Comparison of ENCODE assay signal across 9 cellular contexts in the genomic region with DNA sequence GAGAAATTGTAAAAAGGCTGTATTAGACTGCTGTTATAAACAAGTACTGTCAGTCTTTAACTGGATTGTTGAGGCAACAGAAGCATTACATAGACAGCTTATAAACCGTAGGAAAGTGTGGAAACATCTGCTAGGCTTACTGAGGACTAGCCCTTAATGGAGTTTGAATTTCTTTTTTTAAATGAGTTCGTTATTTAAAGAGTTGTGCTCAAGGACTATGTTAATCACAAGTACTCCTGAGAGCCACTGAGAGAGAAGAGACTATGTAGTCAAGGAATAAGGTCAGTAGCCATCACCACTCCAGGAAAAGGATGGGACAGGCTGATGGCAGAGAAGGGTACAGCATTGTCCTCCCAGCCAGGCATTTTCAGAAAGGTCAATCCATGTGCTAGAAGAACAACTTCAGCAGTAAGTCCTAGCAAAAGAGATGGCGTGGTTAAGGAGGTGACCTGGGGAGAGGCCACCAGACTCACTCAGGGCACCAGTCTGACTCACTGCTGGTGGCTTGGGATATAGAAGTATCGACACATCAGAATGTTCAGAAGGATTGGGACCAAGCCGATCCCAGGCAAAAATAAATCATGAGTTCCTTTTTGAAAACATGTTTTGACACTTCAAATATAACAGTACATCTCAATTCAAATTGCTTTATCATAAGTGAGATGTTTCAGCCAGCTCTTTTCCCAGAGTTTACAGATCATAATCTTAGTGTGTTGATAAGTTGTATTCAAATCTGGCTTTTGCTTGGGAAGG. TPM values are rescaled to one million over a fixed set of nuclear protein-coding genes. Genes with fewer than 3 reads are reported as not detected.
DNase-seq lines count a peak whose midpoint lies in the region; ATAC-seq and TF ChIP-seq lines count a peak whose summit lies in the region.
"Had no signal": no experiment of that assay in that cellular context is flagged by ENCODE, and none has a peak within 500 bp of the region (broad histone marks: within the 10 kb centered on the region; RNA-seq: fewer than 3 reads in every experiment).

No MANE protein-coding gene starts in this region.

- DNase-seq in DND-41 (no peak), KBM-7 (peak; percentile 58), memory B cell (ENCODE audit: low spot score in 2 of 2) (no peak), AML-193 (lab: John Stamatoyannopoulos, UW) (no peak), GM20000 (ENCODE audit: low spot score) (no peak), transverse colon (no peak), Ammon's horn (ENCODE audit: low spot score) (no peak)
- no peak for DNase-seq in activated T-helper 2 cell treated with anti-CD3 and anti-CD28 coated beads, Interferon-gamma antibody, Interleukin-2, Interleukin-4, amounts not matched to agents 10 μg/mL and 5 μg/mL and 100 μg/mL, durations not matched to agents 14 hours and 24 hours and 36 hours (ENCODE audit: low spot score)
- DNase-seq: NCI-H1417 treated with DMSO at 0.1 percent for 48 hours had no signal

- in situ Hi-C loops in KBM-7 (cut with MboI; ENCODE audit: low pct_unique_long_range_greater_than_20kb, low sequenced_read_pairs) (no loop called here), transverse colon (cut with MboI; ENCODE audit: low pct_ligation_motif_present in 1 of 4, low pct_unique_long_range_greater_than_20kb in 1 of 4, low sequenced_read_pairs in 3 of 4) (loop anchor here in 1 of 4 donors (25.0 kb wide), 1 partner anchor 1184 kb away; the partner anchor contains the start of genes ENPP3 and MED23)

- TF ChIP-seq POLR2A in transverse colon (IDR thresholded peaks at IDR 0.05), result no peak

- H3K27ac Mint-ChIP-seq in activated T-helper 2 cell treated with anti-CD3 and anti-CD28 coated beads, Interferon-gamma antibody, Interleukin-2, Interleukin-4, amounts not matched to agents 10 μg/mL and 5 μg/mL and 100 μg/mL, durations not matched to agents 14 hours and 24 hours and 36 hours, result peak overlapping the region; percentile 61
- H3K27ac Mint-ChIP-seq in memory B cell, result peak overlapping the region; percentile 87

- H3K36me3 Mint-ChIP-seq in activated T-helper 2 cell treated with anti-CD3 and anti-CD28 coated beads, Interferon-gamma antibody, Interleukin-2, Interleukin-4, amounts not matched to agents 10 μg/mL and 5 μg/mL and 100 μg/mL, durations not matched to agents 14 hours and 24 hours and 36 hours (ENCODE audit: low read depth), result peaks cover 44% of the 10 kb centered on the region
- peaks cover 28% of the 10 kb centered on the region for H3K36me3 Mint-ChIP-seq in memory B cell

- no peak overlapping the region for H3K4me3 Mint-ChIP-seq in activated T-helper 2 cell treated with anti-CD3 and anti-CD28 coated beads, Interferon-gamma antibody, Interleukin-2, Interleukin-4, amounts not matched to agents 10 μg/mL and 5 μg/mL and 100 μg/mL, durations not matched to agents 14 hours and 24 hours and 36 hours (ENCODE audit: low read depth)
- H3K4me3 Mint-ChIP-seq in memory B cell, result no peak overlapping the region

- H3K27ac ChIP-seq in DND-41 (ENCODE audit: low read length) (no peak overlapping the region), transverse colon (peak overlapping the region in 1 of 4 donors; percentile 47)

- H3K36me3 ChIP-seq in DND-41 (ENCODE audit: insufficient read depth, low read length) (peaks cover 28% of the 10 kb centered on the region), transverse colon (peaks cover 0 to 27% (median 5%) of the 10 kb centered on the region in 4 donors)

- no peak overlapping the region for H2AFZ ChIP-seq in DND-41 (ENCODE audit: low read depth, low read length)

- no peak overlapping the region for H3K4me3 ChIP-seq in DND-41 (ENCODE audit: low read depth in 1 of 2, low read length in 2 of 2)
- H3K4me3 ChIP-seq in transverse colon, result no peak overlapping the region

- H3K9me3 ChIP-seq in DND-41 (ENCODE audit: insufficient read depth, low read length, severe bottlenecking), result no peaks in the 10 kb centered on the region
- no peaks in the 10 kb centered on the region for H3K9me3 ChIP-seq in transverse colon

- H3K4me1 Mint-ChIP-seq in activated T-helper 2 cell treated with anti-CD3 and anti-CD28 coated beads, Interferon-gamma antibody, Interleukin-2, Interleukin-4, amounts not matched to agents 10 μg/mL and 5 μg/mL and 100 μg/mL, durations not matched to agents 14 hours and 24 hours and 36 hours (ENCODE audit: low read depth), result peaks cover 32% of the 10 kb centered on the region
- peaks cover 30% of the 10 kb centered on the region for H3K4me1 Mint-ChIP-seq in memory B cell

- H4K20me1 ChIP-seq in DND-41 (ENCODE audit: insufficient read depth, low read length), result peaks cover 22% of the 10 kb centered on the region

- no peaks in the 10 kb centered on the region for H3K9me3 Mint-ChIP-seq in activated T-helper 2 cell treated with anti-CD3 and anti-CD28 coated beads, Interferon-gamma antibody, Interleukin-2, Interleukin-4, amounts not matched to agents 10 μg/mL and 5 μg/mL and 100 μg/mL, durations not matched to agents 14 hours and 24 hours and 36 hours
- H3K9me3 Mint-ChIP-seq in memory B cell, result no peaks in the 10 kb centered on the region

- H3K27me3 Mint-ChIP-seq in activated T-helper 2 cell treated with anti-CD3 and anti-CD28 coated beads, Interferon-gamma antibody, Interleukin-2, Interleukin-4, amounts not matched to agents 10 μg/mL and 5 μg/mL and 100 μg/mL, durations not matched to agents 14 hours and 24 hours and 36 hours (ENCODE audit: low read depth), result peaks cover 5% of the 10 kb centered on the region
- H3K27me3 Mint-ChIP-seq in memory B cell, result no peaks in the 10 kb centered on the region

- TF ChIP-seq CTCF in DND-41 (IDR thresholded peaks at IDR 0.05; ENCODE audit: borderline replicate concordance, extremely low read depth, low read length, poor library complexity, severe bottlenecking), result no peak
- TF ChIP-seq CTCF in GM20000 (IDR thresholded peaks at IDR 0.05; ENCODE audit: extremely low read depth, missing control alignments), result no peak
- no peak for TF ChIP-seq CTCF in transverse colon (IDR thresholded peaks at IDR 0.05)

- TF ChIP-seq EP300 in transverse colon (IDR thresholded peaks at IDR 0.05; ENCODE audit: low read depth), result no peak

- H3K79me2 ChIP-seq in DND-41 (ENCODE audit: insufficient read depth, low read length), result peaks cover 9% of the 10 kb centered on the region

- ATAC-seq in DND-41 (ENCODE audit: insufficient read depth, low read depth) (peak; percentile 23), memory B cell (ENCODE audit: low read depth) (no peak)

- H3K9ac ChIP-seq in DND-41 (ENCODE audit: low read depth, low read length), result no peak overlapping the region

- peaks cover 14% of the 10 kb centered on the region for H3K4me1 ChIP-seq in DND-41 (ENCODE audit: insufficient read depth, low read length)
- peaks cover 8 to 28% (median 9%) of the 10 kb centered on the region in 4 donors for H3K4me1 ChIP-seq in transverse colon

- intact Hi-C loops in activated T-helper 2 cell treated with anti-CD3 and anti-CD28 coated beads, Interferon-gamma antibody, Interleukin-2, Interleukin-4, amounts not matched to agents 10 μg/mL and 5 μg/mL and 100 μg/mL, durations not matched to agents 14 hours and 24 hours and 36 hours (cut with micrococcal nuclease), result loop anchor here (5.0 kb wide), 2 partner anchors 141 to 294 kb away; no protein-coding TSS in a partner anchor
- intact Hi-C loops in transverse colon (cut with DNase I; ENCODE audit: low total_unique reads), result no loop called here

- 59 to 63% methylated on average over 4 to 5 of the region's 5 CpGs for WGBS in transverse colon (ENCODE audit: low coverage in 1 of 2), 2 donors

- H3K4me2 ChIP-seq in DND-41 (ENCODE audit: insufficient read depth, low read length), result no peak overlapping the region

- H3K27me3 ChIP-seq in DND-41 (ENCODE audit: insufficient read depth, low read length, poor library complexity), result no peaks in the 10 kb centered on the region
- no peaks in the 10 kb centered on the region for H3K27me3 ChIP-seq in transverse colon

RNA-seq across cellular contexts. Expression of gene RPS12, which starts 6.4 kb away (rescaled TPM):
- total RNA-seq in activated T-helper 2 cell treated with anti-CD3 and anti-CD28 coated beads, Interferon-gamma antibody, Interleukin-2, Interleukin-4, amounts not matched to agents 10 μg/mL and 5 μg/mL and 100 μg/mL, durations not matched to agents 14 hours and 24 hours and 36 hours, result 1,179 and 1,223 TPM in 2 replicates
- 1,000 to 10,000 TPM in 2 of 4 donors, 100 to 1,000 TPM in 2; 237 to 1,280 (median 781) TPM for total RNA-seq in transverse colon

RNA-seq across cellular contexts. Expression of gene SLC18B1, which starts 22.4 kb away (rescaled TPM):
- total RNA-seq in activated T-helper 2 cell treated with anti-CD3 and anti-CD28 coated beads, Interferon-gamma antibody, Interleukin-2, Interleukin-4, amounts not matched to agents 10 μg/mL and 5 μg/mL and 100 μg/mL, durations not matched to agents 14 hours and 24 hours and 36 hours, result 3.6 TPM in 2 replicates
- 10 to 100 TPM in 2 of 4 donors, 1 to 10 TPM in 2; 1.6 to 16.0 (median 10.3) TPM for total RNA-seq in transverse colon
